Comparison of ENCODE assay signal across 12 cellular contexts in the genomic region with DNA sequence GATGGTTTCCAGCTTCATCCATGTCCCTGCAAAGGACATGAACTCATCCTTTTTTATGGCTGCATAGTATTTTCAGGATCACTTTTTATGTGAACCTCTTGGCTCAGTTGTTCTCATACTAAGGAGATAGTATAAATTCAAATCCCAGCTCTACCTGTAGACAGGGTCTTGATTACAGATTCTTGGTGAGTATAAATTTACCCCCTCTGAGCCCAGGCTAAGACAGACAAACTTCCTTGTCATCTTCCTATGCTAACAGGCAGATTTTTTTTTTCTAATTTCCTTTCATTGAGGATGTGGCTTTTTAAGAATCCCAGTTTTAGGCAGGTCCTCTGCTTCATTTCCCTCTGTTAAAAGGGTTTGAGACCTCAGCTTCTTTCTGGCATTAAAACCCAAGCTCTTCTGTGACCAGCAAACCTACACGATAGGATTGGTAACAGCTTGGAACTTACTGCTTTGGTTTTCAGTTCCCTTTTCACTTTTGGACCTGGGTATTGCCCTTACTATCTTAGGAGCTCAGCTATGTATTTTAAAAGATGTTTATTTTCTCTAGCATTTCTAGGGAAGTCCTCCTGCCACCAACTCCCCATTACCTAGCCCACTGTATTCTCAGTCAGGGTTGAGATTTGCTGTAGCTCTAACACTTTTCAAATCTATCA.
A peak's percentile ranks its signal among the peaks of the same experiment; 100 is the strongest.
DNase-seq lines count a peak whose midpoint lies in the region; ATAC-seq, FAIRE-seq and TF ChIP-seq lines count a peak whose summit lies in the region.
"Had no signal": no experiment of that assay in that cellular context is flagged by ENCODE, and none has a peak within 500 bp of the region (broad histone marks: within the 10 kb centered on the region; RNA-seq: fewer than 3 reads in every experiment).

No MANE protein-coding gene starts in this region.

- DNase-seq in OCI-LY7 (ENCODE audit: low spot score) = peak; percentile 37
- no peak for DNase-seq in kidney tubule cell (ENCODE audit: low spot score)
- DNase-seq in small intestine = no peak
- no peak for DNase-seq in psoas muscle
- no peak for DNase-seq in omental fat pad (ENCODE audit: low spot score)
- DNase-seq: activated CD4-positive, CD25-positive, alpha-beta regulatory T cell; activated gamma-delta T cell; lower lobe of right lung had no signal

- H3K4me3 ChIP-seq in OCI-LY7 (ENCODE audit: low read depth, low read length, poor library complexity, severe bottlenecking) = no peak overlapping the region
- no peak overlapping the region for H3K4me3 ChIP-seq in small intestine (ENCODE audit: low read depth in 1 of 2, low read length in 2 of 2)
- no peak overlapping the region for H3K4me3 ChIP-seq in psoas muscle
- H3K4me3 ChIP-seq: lower lobe of right lung, tibial nerve had no signal

- H3K27ac ChIP-seq in OCI-LY7 (ENCODE audit: low read depth, low read length, poor library complexity, severe bottlenecking) (no peak overlapping the region), small intestine (ENCODE audit: low read depth in 1 of 2, low read length in 1 of 2) (no peak overlapping the region), psoas muscle (no peak overlapping the region)
- H3K27ac ChIP-seq: lower lobe of right lung, tibial nerve had no signal

- H3K27me3 ChIP-seq in small intestine (ENCODE audit: control insufficient read depth in 2 of 2, insufficient read depth in 2 of 2, low read length in 2 of 2) (no peaks in the 10 kb centered on the region), psoas muscle (ENCODE audit: insufficient read depth in 3 of 3, low read length in 2 of 3) (no peaks in the 10 kb centered on the region)
- H3K27me3 ChIP-seq: tibial nerve had no signal

- H2AFZ ChIP-seq in OCI-LY7 (ENCODE audit: low read length) = no peak overlapping the region

- FAIRE-seq in small intestine (lab: Jason Lieb, UNC) = no peak

- H3K4me2 ChIP-seq in OCI-LY7 (ENCODE audit: low read length) = no peak overlapping the region

- H3K9me3 ChIP-seq in OCI-LY7 (ENCODE audit: low read length) (no peaks in the 10 kb centered on the region), small intestine (ENCODE audit: control insufficient read depth, low read depth) (no peaks in the 10 kb centered on the region), psoas muscle (no peaks in the 10 kb centered on the region)
- H3K9me3 ChIP-seq: lower lobe of right lung, tibial nerve had no signal

- no peaks in the 10 kb centered on the region for H3K9me2 ChIP-seq in OCI-LY7 (ENCODE audit: insufficient read depth, low read length)

- ATAC-seq in GM18858 (IDR thresholded peaks at IDR 0.05; ENCODE audit: unreplicated experiment) (peak; percentile 97), GM21447 (IDR thresholded peaks at IDR 0.05; ENCODE audit: unreplicated experiment) (peak; percentile 95), HG03064 (IDR thresholded peaks at IDR 0.05; ENCODE audit: low read depth, unreplicated experiment) (peak; percentile 93), psoas muscle (no peak), omental fat pad (ENCODE audit: low FRiP score) (no peak)
- ATAC-seq: lower lobe of right lung had no signal

- CTCF ChIA-PET in OCI-LY7 (lab: Charles Lee; ENCODE audit: unreplicated experiment) = interaction anchor here (0.6 kb wide), 1 partner anchor 256 kb away, joined by 3 read pairs; no protein-coding TSS in a partner anchor

- TF ChIP-seq CTCF in OCI-LY7 (conservative IDR thresholded peaks at IDR 0.05; ENCODE audit: low read length) (no peak), psoas muscle (IDR thresholded peaks at IDR 0.05) (no peak), omental fat pad (IDR thresholded peaks at IDR 0.05) (no peak)

- BruUV-seq in OCI-LY7 (replicated peaks; lab: Mats Ljungman, UMichigan) = no TSS peak

- 82 to 100% (median 83%) methylated on average over 1 of the region's 1 CpG for WGBS in small intestine, 3 donors
- 87 to 100% (median 97%) methylated on average over 1 of the region's 1 CpG for WGBS in psoas muscle, 3 donors

- POLR2A ChIA-PET in OCI-LY7 (lab: Charles Lee) = interaction anchor here (1.0 kb wide), 1 partner anchor 17 kb away, joined by 4 read pairs; no protein-coding TSS in a partner anchor

- intact Hi-C loops in OCI-LY7 (cut with micrococcal nuclease; ENCODE audit: unreplicated experiment) (no loop called here), psoas muscle (cut with DNase I) (no loop called here)

- no peaks in the 10 kb centered on the region for H3K36me3 ChIP-seq in OCI-LY7 (ENCODE audit: insufficient read depth, low read length)
- H3K36me3 ChIP-seq in small intestine (ENCODE audit: control insufficient read depth in 2 of 2, insufficient read depth in 2 of 2, low read length in 2 of 2) = peaks cover 3 to 4% of the 10 kb centered on the region in 2 donors
- peaks cover 4 to 71% of the 10 kb centered on the region in 2 donors for H3K36me3 ChIP-seq in psoas muscle (ENCODE audit: insufficient read depth in 1 of 2, low read depth in 1 of 2)

- H3K79me2 ChIP-seq in OCI-LY7 (ENCODE audit: insufficient read depth, low read depth, low read length) = no peaks in the 10 kb centered on the region

- no peaks in the 10 kb centered on the region for H4K20me1 ChIP-seq in OCI-LY7 (ENCODE audit: insufficient read depth, low read length)

- H3K4me1 ChIP-seq in OCI-LY7 (ENCODE audit: insufficient read depth, low read length, poor library complexity, severe bottlenecking) (peaks cover 8% of the 10 kb centered on the region), small intestine (ENCODE audit: control insufficient read depth in 2 of 2, insufficient read depth in 1 of 2, low read depth in 1 of 2, low read length in 1 of 2) (no peaks in the 10 kb centered on the region), psoas muscle (peaks cover 14% of the 10 kb centered on the region)
- H3K4me1 ChIP-seq: lower lobe of right lung, tibial nerve had no signal

Comparison
In these comparisons a context has a peak if more than half of its experiments do, and no peak if none do; other contexts are left out.
1. ATAC-seq: peak in GM18858 (single experiment), GM21447 (single experiment) and HG03064 (single experiment); none in psoas muscle (0 of 4) and omental fat pad (single experiment).